In genomic region chr22:40203568-40203967, GRCh38 we compare ENCODE assay signal across 9 cellular contexts. TPM values are rescaled to one million over a fixed set of nuclear protein-coding genes. Genes with fewer than 3 reads are reported as not detected.
A peak's percentile ranks its signal among the peaks of the same experiment; 100 is the strongest.
DNase-seq lines count a peak whose midpoint lies in the region; TF ChIP-seq lines count a peak whose summit lies in the region.
"Had no signal": no experiment of that assay in that cellular context is flagged by ENCODE, and none has a peak within 500 bp of the region (broad histone marks: within the 10 kb centered on the region; RNA-seq: fewer than 3 reads in every experiment).

No MANE protein-coding gene starts in this region.

- peak overlapping the region; percentile 76 for H3K27ac ChIP-seq in GM23248

- no peak overlapping the region for H2AFZ ChIP-seq in GM23248

- peak overlapping the region; percentile 54 for H3K9ac ChIP-seq in GM23248

- H3K9me3 ChIP-seq in GM23248 (ENCODE audit: low read depth), result no peaks in the 10 kb centered on the region

- H4K20me1 ChIP-seq in GM23248 (ENCODE audit: insufficient read depth), result peaks cover 14% of the 10 kb centered on the region; the same call in 1 of the 2 replicates

- no peaks in the 10 kb centered on the region for H3K27me3 ChIP-seq in GM23248 (replicated peaks; ENCODE audit: insufficient read depth)

- no peaks in the 10 kb centered on the region for H3K9me2 ChIP-seq in GM23248 (ENCODE audit: insufficient read depth)

- POLR2A ChIA-PET in GM10248 (lab: Yijun Ruan, JAX), result no interaction called here

- peak; percentile 49 for DNase-seq in GM10248 (ENCODE audit: extremely low spot score)
- DNase-seq in GM23248, result peak; percentile 52
- peak; percentile 40 for DNase-seq in activated CD4-positive, alpha-beta T cell treated with anti-CD3 and anti-CD28 coated beads for 48 hours
- peak; percentile 73 for DNase-seq in myocyte (ENCODE audit: low read depth)
- DNase-seq in Kasumi-1 (lab: John Stamatoyannopoulos, UW), result no peak
- no peak for DNase-seq in NCI-H345 (lab: John Stamatoyannopoulos, UW)
- DNase-seq in HPDE6-E6E7 (ENCODE audit: extremely low spot score), result no peak
- no peak for DNase-seq in retina
- DNase-seq: GOT3 had no signal

- in situ Hi-C loops in GM23248 (cut with MboI), result no loop called here

- peaks cover 84% of the 10 kb centered on the region for H3K79me2 ChIP-seq in GM23248 (ENCODE audit: insufficient read depth)

- peak overlapping the region; percentile 36; the same call in 1 of the 2 replicates for H3K4me3 ChIP-seq in GM23248

- TF ChIP-seq CTCF in GM10248 (IDR thresholded peaks at IDR 0.05; ENCODE audit: control extremely low read depth, extremely low read depth, low read depth, missing control alignments), result no peak

- H3F3A ChIP-seq in GM23248 (ENCODE audit: insufficient read depth), result peaks cover 31% of the 10 kb centered on the region

- H3K4me1 ChIP-seq in GM23248 (ENCODE audit: insufficient read depth), result peaks cover 32% of the 10 kb centered on the region

- CTCF ChIA-PET in GM10248 (lab: Yijun Ruan, JAX), result interaction anchor here (1.8 to 2.3 kb wide), 2 partner anchors 12 to 22 kb away, joined by 4 to 7 read pairs; no protein-coding TSS in a partner anchor

- H3K36me3 ChIP-seq in GM23248 (ENCODE audit: low read depth), result no peaks in the 10 kb centered on the region

- WGBS in GM23248 (ENCODE audit: low coverage in 1 of 2, low lambda C conversion rate in 2 of 2, missing lambda C conversion rate in 2 of 2), 2 experiments, result 11 to 19% methylated on average over 5 of the region's 5 CpGs

- peak overlapping the region; percentile 66 for H3K4me2 ChIP-seq in GM23248 (ENCODE audit: unreplicated experiment)

RNA-seq across cellular contexts. Expression of gene TNRC6B, which starts 25.8 kb away (rescaled TPM):
- total RNA-seq in GM23248 (2014; rRNA removed; shearing (Covaris generic)), result 14.1 and 53.5 TPM in 2 replicates
- 21.0 and 21.1 TPM in 2 replicates for polyA plus RNA-seq in GM23248 (2016; fragmentation: Nextera tagmentation; extraction: Ambion mirVana)
- 27.4 and 34.7 TPM in 2 replicates for total RNA-seq in myocyte
- 7.7 TPM for polyA plus RNA-seq in myocyte (2012)

Comparison
In these comparisons a context has a peak if more than half of its experiments do, and no peak if none do; other contexts are left out.
1. DNase-seq: peak in GM10248 (single experiment), GM23248 (single experiment), activated CD4-positive, alpha-beta T cell treated with anti-CD3 and anti-CD28 coated beads for 48 hours (single experiment) and myocyte (single experiment); none in Kasumi-1 (0 of 2), NCI-H345 (single experiment), HPDE6-E6E7 (single experiment) and retina (single experiment).